In genomic region chr5:73565166-73565968, GRCh38 we compare ENCODE assay signal across 8 cellular contexts. TPM values are rescaled to one million over a fixed set of nuclear protein-coding genes. Genes with fewer than 3 reads are reported as not detected.
DNase-seq lines count a peak whose midpoint lies in the region; ATAC-seq and TF ChIP-seq lines count a peak whose summit lies in the region.

Gene ANKRA2 (minus strand): TSS chr5:73565639. CDS start chr5:73562881, 2,758 bp downstream.
Gene UTP15 (plus strand): TSS chr5:73565743. CDS start chr5:73567345, 1,602 bp downstream.

- H3K27me3 Mint-ChIP-seq in T-helper 1 cell treated with Interleukin-12 subunit alpha and Interleukin-12 subunit beta and Interleukin-4 antibody, amounts not matched to agents 30 μg/mL and 1 μg/mL, for 36 hours (ENCODE audit: low read depth) = no peaks in the 10 kb centered on the region

- H3K27ac ChIP-seq in heart right ventricle (peak within 1 kb of the TSS; percentile 48 to 98 (median 89)), upper lobe of left lung (peak within 1 kb of the TSS; percentile 93 to 97 (median 94))

- H3K9me3 Mint-ChIP-seq in T-helper 1 cell treated with Interleukin-12 subunit alpha and Interleukin-12 subunit beta and Interleukin-4 antibody, amounts not matched to agents 30 μg/mL and 1 μg/mL, for 36 hours = no peaks in the 10 kb centered on the region

- DNase-seq in GM13977 (ENCODE audit: low spot score) = peak; percentile 88
- DNase-seq in NCI-H1694 (lab: John Stamatoyannopoulos, UW) = peak; percentile 82
- DNase-seq in amniotic stem cell (lab: John Stamatoyannopoulos, UW) = peak; percentile 97
- peak; percentile 99 to 100 for DNase-seq in heart right ventricle
- DNase-seq in posterior cingulate gyrus = peak; percentile 93 to 100 (median 98)
- peak; percentile 99 for DNase-seq in upper lobe of left lung

- no peak for TF ChIP-seq CTCF in GM13977 (IDR thresholded peaks at IDR 0.05; ENCODE audit: extremely low read depth, insufficient read depth, missing control alignments)
- no peak for TF ChIP-seq CTCF in heart right ventricle (IDR thresholded peaks at IDR 0.05)
- peak in 1 of 6 experiments; percentile 4 for TF ChIP-seq CTCF in upper lobe of left lung (IDR thresholded peaks at IDR 0.05)

- TF ChIP-seq EP300 in upper lobe of left lung (IDR thresholded peaks at IDR 0.05) = peak in 1 of 4 donors; percentile 43

- peak within 1 kb of the TSS; percentile 99 for H3K27ac Mint-ChIP-seq in T-helper 1 cell treated with Interleukin-12 subunit alpha and Interleukin-12 subunit beta and Interleukin-4 antibody, amounts not matched to agents 30 μg/mL and 1 μg/mL, for 36 hours

- peak; percentile 95 for ATAC-seq in HG02884 (IDR thresholded peaks at IDR 0.05; ENCODE audit: unreplicated experiment)
- peak; percentile 98 to 100 (median 99) for ATAC-seq in heart right ventricle
- ATAC-seq in upper lobe of left lung (ENCODE audit: low FRiP score in 2 of 2) = peak; percentile 99 to 100

- H3K27me3 ChIP-seq in heart right ventricle (no peaks in the 10 kb centered on the region), upper lobe of left lung (no peaks in the 10 kb centered on the region)

- in situ Hi-C loops in GM13977 (cut with MboI; ENCODE audit: low pct_unique_long_range_greater_than_20kb, low sequenced_read_pairs, unreplicated experiment) = no loop called here

- no peaks in the 10 kb centered on the region for H3K9me3 ChIP-seq in heart right ventricle
- H3K9me3 ChIP-seq in upper lobe of left lung = no peaks in the 10 kb centered on the region

- H3K36me3 Mint-ChIP-seq in T-helper 1 cell treated with Interleukin-12 subunit alpha and Interleukin-12 subunit beta and Interleukin-4 antibody, amounts not matched to agents 30 μg/mL and 1 μg/mL, for 36 hours (ENCODE audit: low read depth) = peaks cover 19% of the 10 kb centered on the region

- peak within 1 kb of the TSS; percentile 99 for H3K4me3 Mint-ChIP-seq in T-helper 1 cell treated with Interleukin-12 subunit alpha and Interleukin-12 subunit beta and Interleukin-4 antibody, amounts not matched to agents 30 μg/mL and 1 μg/mL, for 36 hours

- H3K4me1 ChIP-seq in heart right ventricle (peaks cover 3 to 42% (median 39%) of the 10 kb centered on the region in 9 donors), upper lobe of left lung (peaks cover 24 to 35% (median 28%) of the 10 kb centered on the region in 4 donors)

- H3K4me1 Mint-ChIP-seq in T-helper 1 cell treated with Interleukin-12 subunit alpha and Interleukin-12 subunit beta and Interleukin-4 antibody, amounts not matched to agents 30 μg/mL and 1 μg/mL, for 36 hours (ENCODE audit: low read depth) = peaks cover 31% of the 10 kb centered on the region

- intact Hi-C loops in heart right ventricle (cut with DNase I) = loop anchor here in 1 of 10 donors (10.0 kb wide), 1 partner anchor 1199 kb away; the partner anchor contains the start of genes GFM2 and NSA2
- intact Hi-C loops in posterior cingulate gyrus (cut with DNase I) = loop anchor here (2.0 kb wide), 1 partner anchor 67 kb away; the partner anchor contains the start of gene BTF3

- H3K4me3 ChIP-seq in heart right ventricle (peak within 1 kb of the TSS; percentile 51 to 92 (median 77)), upper lobe of left lung (peak within 1 kb of the TSS; percentile 60 to 71 (median 66))

- peaks cover 0 to 54% (median 10%) of the 10 kb centered on the region in 9 donors for H3K36me3 ChIP-seq in heart right ventricle
- H3K36me3 ChIP-seq in upper lobe of left lung = peaks cover 0 to 45% (median 14%) of the 10 kb centered on the region in 4 donors

- TF ChIP-seq POLR2A in upper lobe of left lung (IDR thresholded peaks at IDR 0.05) = peak in 3 of 4 donors; percentile 48 to 73 (median 57)

- WGBS in heart right ventricle, 2 donors = 0 to 1% methylated on average over 60 of the region's 60 CpGs
- WGBS in upper lobe of left lung, 2 donors = 0% methylated on average over 32 to 60 of the region's 60 CpGs

RNA-seq across cellular contexts. Expression of gene ANKRA2, which starts in this region (rescaled TPM):
- total RNA-seq in heart right ventricle = 10 to 100 TPM; 10.4 to 15.9 (median 12.0) TPM
- 10 to 100 TPM in 1 of 2 donors, 1 to 10 TPM in 1; 6.0 to 23.4 TPM for polyA plus RNA-seq in heart right ventricle
- total RNA-seq in upper lobe of left lung = 10 to 100 TPM; 14.1 to 84.9 (median 19.7) TPM

RNA-seq across cellular contexts. Expression of gene UTP15, which starts in this region (rescaled TPM):
- total RNA-seq in heart right ventricle (10 to 100 TPM in 6 of 10 donors, 1 to 10 TPM in 4; 9.1 to 15.0 (median 10.6) TPM), upper lobe of left lung (10 to 100 TPM in 5 of 6 donors, 1 to 10 TPM in 1; 8.8 to 28.6 (median 16.5) TPM)
- polyA plus RNA-seq in heart right ventricle = 1 to 10 TPM; 2.6 to 3.9 TPM

Comparison
In these comparisons a context has a peak if more than half of its experiments do, and no peak if none do; other contexts are left out.
1. Peak in every context shown above with its lines: DNase-seq, ATAC-seq, H3K4me3 ChIP-seq and H3K27ac ChIP-seq.